In the genomic region with DNA sequence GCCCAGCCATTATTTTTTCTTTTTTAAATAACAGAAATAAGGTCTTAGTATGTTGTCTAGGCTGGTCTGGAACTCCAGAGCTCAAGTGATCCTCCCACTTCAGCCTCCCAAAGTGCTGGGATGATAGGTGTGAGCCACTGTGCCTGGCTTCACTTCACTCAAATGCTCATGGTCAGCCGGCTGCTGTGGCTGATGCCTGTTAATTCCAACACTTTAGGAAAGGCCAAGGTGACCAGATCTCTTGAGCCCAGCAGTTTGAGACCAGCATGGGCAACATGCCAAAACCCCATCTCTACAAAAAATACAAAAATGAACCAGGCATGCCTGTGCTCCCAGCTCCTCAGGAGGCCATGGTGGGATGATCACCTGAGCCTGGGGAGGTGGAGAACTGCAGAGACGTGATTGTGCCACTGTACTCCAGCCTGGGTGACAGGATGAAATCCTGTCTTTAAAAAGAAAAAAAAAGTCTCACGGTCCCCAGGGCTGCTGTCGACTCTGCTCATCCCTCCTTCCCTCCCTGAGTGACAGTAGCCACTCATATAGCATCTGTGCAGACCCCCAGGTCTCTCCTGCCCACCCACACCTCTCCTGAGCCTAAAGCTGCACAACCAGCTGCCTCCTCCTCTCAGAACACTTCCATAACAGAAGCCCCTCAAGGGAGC, we compare ENCODE assay signal across 13 cellular contexts. TPM values are rescaled to one million over a fixed set of nuclear protein-coding genes. Genes with fewer than 3 reads are reported as not detected.
DNase-seq lines count a peak whose midpoint lies in the region; ATAC-seq and TF ChIP-seq lines count a peak whose summit lies in the region.
"Had no signal": no experiment of that assay in that cellular context is flagged by ENCODE, and none has a peak within 500 bp of the region (broad histone marks: within the 10 kb centered on the region; RNA-seq: fewer than 3 reads in every experiment).

No MANE protein-coding gene starts in this region.

- peak overlapping the region in 5 of 7 donors; percentile 44 to 77 (median 72) for H3K27ac Mint-ChIP-seq in CD4-positive, alpha-beta memory T cell
- peak overlapping the region; percentile 31 for H3K27ac Mint-ChIP-seq in activated T-helper 1 cell treated with anti-CD3 and anti-CD28 coated beads, Interleukin-12 subunit alpha, Interleukin-12 subunit beta, Interleukin-2, Interleukin-4 antibody, amounts not matched to agents 30 ng/mL and 10 ng/mL and 1 ng/mL, durations not matched to agents 14 hours and 24 hours and 36 hours
- peak overlapping the region; percentile 58 to 60 for H3K27ac Mint-ChIP-seq in natural killer cell treated with Interleukin-12 subunit alpha and Interleukin-12 subunit beta and Interleukin-15 and Interleukin-18, amount 100 ng/mL, for 72 hours

- H3K9me3 ChIP-seq in CD4-positive, alpha-beta memory T cell (ENCODE audit: control insufficient read depth in 1 of 2, low read length in 2 of 2), result no peaks in the 10 kb centered on the region
- H3K9me3 ChIP-seq: upper lobe of left lung had no signal

- POLR2A ChIA-PET in CD4-positive, alpha-beta memory T cell (lab: Charles Lee; ENCODE audit: partially characterized antibody), result interaction anchor here (1.0 to 6.1 kb wide), 2 partner anchors 18 to 25 kb away, joined by 3 to 201 read pairs; a partner anchor contains a TSS

- no peaks in the 10 kb centered on the region for H3K9me3 Mint-ChIP-seq in CD4-positive, alpha-beta memory T cell
- no peaks in the 10 kb centered on the region for H3K9me3 Mint-ChIP-seq in activated T-helper 1 cell treated with anti-CD3 and anti-CD28 coated beads, Interleukin-12 subunit alpha, Interleukin-12 subunit beta, Interleukin-2, Interleukin-4 antibody, amounts not matched to agents 30 ng/mL and 10 ng/mL and 1 ng/mL, durations not matched to agents 14 hours and 24 hours and 36 hours
- no peaks in the 10 kb centered on the region for H3K9me3 Mint-ChIP-seq in natural killer cell treated with Interleukin-12 subunit alpha and Interleukin-12 subunit beta and Interleukin-15 and Interleukin-18, amount 100 ng/mL, for 72 hours
- H3K9me3 Mint-ChIP-seq: H9 had no signal

- DNase-seq in CD4-positive, alpha-beta memory T cell, result no peak
- no peak for DNase-seq in HL-60 (ENCODE audit: low read depth in 1 of 2, low spot score in 1 of 2)
- no peak for DNase-seq in activated T-helper 1 cell treated with anti-CD3 and anti-CD28 coated beads, Interleukin-12 subunit alpha, Interleukin-12 subunit beta, Interleukin-2, Interleukin-4 antibody, amounts not matched to agents 30 ng/mL and 10 ng/mL and 1 ng/mL, durations not matched to agents 14 hours and 24 hours and 36 hours (ENCODE audit: low spot score)
- DNase-seq in natural killer cell treated with Interleukin-12 subunit alpha and Interleukin-12 subunit beta and Interleukin-15 and Interleukin-18, amount 100 ng/mL, for 72 hours (ENCODE audit: low spot score), result peak; percentile 18
- no peak for DNase-seq in NCI-H1694 treated with DMSO at 0.1 percent for 48 hours (lab: John Stamatoyannopoulos, UW)
- no peak for DNase-seq in NOMO-1 (lab: John Stamatoyannopoulos, UW; ENCODE audit: unreplicated experiment in 2 of 2)
- no peak for DNase-seq in CD1c-positive myeloid dendritic cell (ENCODE audit: extremely low spot score)
- DNase-seq: activated CD4-positive, alpha-beta T cell treated with anti-CD3 and anti-CD28 coated beads for 4 hours; activated effector memory CD4-positive, alpha-beta T cell treated with anti-CD3 and anti-CD28 coated beads, Interleukin-2, amount 50 U/mL, for 16 hours; H9; NCI-H146; upper lobe of left lung had no signal

- peak overlapping the region in 2 of 8 donors; percentile 40 to 73 for H3K4me3 Mint-ChIP-seq in CD4-positive, alpha-beta memory T cell
- peak overlapping the region; percentile 61 for H3K4me3 Mint-ChIP-seq in activated T-helper 1 cell treated with anti-CD3 and anti-CD28 coated beads, Interleukin-12 subunit alpha, Interleukin-12 subunit beta, Interleukin-2, Interleukin-4 antibody, amounts not matched to agents 30 ng/mL and 10 ng/mL and 1 ng/mL, durations not matched to agents 14 hours and 24 hours and 36 hours
- H3K4me3 Mint-ChIP-seq in natural killer cell treated with Interleukin-12 subunit alpha and Interleukin-12 subunit beta and Interleukin-15 and Interleukin-18, amount 100 ng/mL, for 72 hours, result peak overlapping the region; percentile 48
- H3K4me3 Mint-ChIP-seq: H9 had no signal

- peaks cover 25 to 63% (median 42%) of the 10 kb centered on the region in 4 donors for H3K4me1 Mint-ChIP-seq in CD4-positive, alpha-beta memory T cell
- peaks cover 33% of the 10 kb centered on the region for H3K4me1 Mint-ChIP-seq in activated T-helper 1 cell treated with anti-CD3 and anti-CD28 coated beads, Interleukin-12 subunit alpha, Interleukin-12 subunit beta, Interleukin-2, Interleukin-4 antibody, amounts not matched to agents 30 ng/mL and 10 ng/mL and 1 ng/mL, durations not matched to agents 14 hours and 24 hours and 36 hours (ENCODE audit: low read depth)
- H3K4me1 Mint-ChIP-seq in natural killer cell treated with Interleukin-12 subunit alpha and Interleukin-12 subunit beta and Interleukin-15 and Interleukin-18, amount 100 ng/mL, for 72 hours (ENCODE audit: low read depth in 2 of 2), result peaks cover 25 to 49% of the 10 kb centered on the region in 2 donors

- H3K27ac ChIP-seq in CD4-positive, alpha-beta memory T cell (ENCODE audit: low read depth, low read length), result no peak overlapping the region
- peak overlapping the region; percentile 16; the same call in 1 of the 2 replicates for H3K27ac ChIP-seq in HL-60 (replicated peaks)
- H3K27ac ChIP-seq: upper lobe of left lung had no signal

- peaks cover 35% of the 10 kb centered on the region for H3K36me3 ChIP-seq in CD4-positive, alpha-beta memory T cell (ENCODE audit: insufficient read depth, low read length)

- TF ChIP-seq CTCF in HL-60 (IDR thresholded peaks at IDR 0.05; ENCODE audit: insufficient read depth, low read length), result no peak

- H3K27me3 Mint-ChIP-seq in CD4-positive, alpha-beta memory T cell, result no peaks in the 10 kb centered on the region
- H3K27me3 Mint-ChIP-seq in activated T-helper 1 cell treated with anti-CD3 and anti-CD28 coated beads, Interleukin-12 subunit alpha, Interleukin-12 subunit beta, Interleukin-2, Interleukin-4 antibody, amounts not matched to agents 30 ng/mL and 10 ng/mL and 1 ng/mL, durations not matched to agents 14 hours and 24 hours and 36 hours (ENCODE audit: insufficient read depth), result no peaks in the 10 kb centered on the region
- H3K27me3 Mint-ChIP-seq in natural killer cell treated with Interleukin-12 subunit alpha and Interleukin-12 subunit beta and Interleukin-15 and Interleukin-18, amount 100 ng/mL, for 72 hours, result no peaks in the 10 kb centered on the region

- no peak for ATAC-seq in natural killer cell treated with Interleukin-12 subunit alpha and Interleukin-12 subunit beta and Interleukin-15 and Interleukin-18, amount 100 ng/mL, for 72 hours
- ATAC-seq: sciatic nerve had no signal

- CTCF ChIA-PET in CD4-positive, alpha-beta memory T cell (lab: Charles Lee; ENCODE audit: partially characterized antibody), result interaction anchor here (4.0 to 10.0 kb wide), 2 partner anchors 10 to 18 kb away, joined by 13 to 245 read pairs; a partner anchor contains a TSS

- no peaks in the 10 kb centered on the region for H3K27me3 ChIP-seq in CD4-positive, alpha-beta memory T cell (ENCODE audit: insufficient read depth, low read length)
- H3K27me3 ChIP-seq in HL-60 (ENCODE audit: insufficient read depth, poor library complexity, severe bottlenecking), result no peaks in the 10 kb centered on the region
- H3K27me3 ChIP-seq: upper lobe of left lung had no signal

- H3K4me1 ChIP-seq in CD4-positive, alpha-beta memory T cell (ENCODE audit: insufficient read depth, low read length), result peaks cover 52% of the 10 kb centered on the region

- peaks cover 15 to 50% of the 10 kb centered on the region in 2 donors for H3K36me3 Mint-ChIP-seq in CD4-positive, alpha-beta memory T cell
- peaks cover 29% of the 10 kb centered on the region for H3K36me3 Mint-ChIP-seq in activated T-helper 1 cell treated with anti-CD3 and anti-CD28 coated beads, Interleukin-12 subunit alpha, Interleukin-12 subunit beta, Interleukin-2, Interleukin-4 antibody, amounts not matched to agents 30 ng/mL and 10 ng/mL and 1 ng/mL, durations not matched to agents 14 hours and 24 hours and 36 hours (ENCODE audit: low read depth)
- H3K36me3 Mint-ChIP-seq in natural killer cell treated with Interleukin-12 subunit alpha and Interleukin-12 subunit beta and Interleukin-15 and Interleukin-18, amount 100 ng/mL, for 72 hours, result no peaks in the 10 kb centered on the region

- intact Hi-C loops in CD4-positive, alpha-beta memory T cell (cut with micrococcal nuclease), result loop anchor here (5.0 kb wide), 1 partner anchor 624 kb away; a partner anchor contains a TSS
- intact Hi-C loops in activated T-helper 1 cell treated with anti-CD3 and anti-CD28 coated beads, Interleukin-12 subunit alpha, Interleukin-12 subunit beta, Interleukin-2, Interleukin-4 antibody, amounts not matched to agents 30 ng/mL and 10 ng/mL and 1 ng/mL, durations not matched to agents 14 hours and 24 hours and 36 hours (cut with micrococcal nuclease), result loop anchor here (5.0 kb wide), 1 partner anchor 111 kb away; a partner anchor contains a TSS

- no peak overlapping the region for H3K4me3 ChIP-seq in CD4-positive, alpha-beta memory T cell (ENCODE audit: low read length in 2 of 2)
- no peak overlapping the region for H3K4me3 ChIP-seq in HL-60 (replicated peaks; ENCODE audit: insufficient read depth, low read length)
- H3K4me3 ChIP-seq: upper lobe of left lung had no signal

RNA-seq across cellular contexts. Expression of a gene that starts 3.6 kb away (rescaled TPM):
- total RNA-seq in CD4-positive, alpha-beta memory T cell, result 10 to 100 TPM; 45.7 to 46.0 TPM
- 10 to 100 TPM; 47.5 to 52.8 TPM for polyA plus RNA-seq in CD4-positive, alpha-beta memory T cell
- total RNA-seq in activated T-helper 1 cell treated with anti-CD3 and anti-CD28 coated beads, Interleukin-12 subunit alpha, Interleukin-12 subunit beta, Interleukin-2, Interleukin-4 antibody, amounts not matched to agents 30 ng/mL and 10 ng/mL and 1 ng/mL, durations not matched to agents 14 hours and 24 hours and 36 hours, result 51.7 and 51.8 TPM in 2 replicates
- 10 to 100 TPM; 43.1 to 68.6 TPM for total RNA-seq in natural killer cell treated with Interleukin-12 subunit alpha and Interleukin-12 subunit beta and Interleukin-15 and Interleukin-18, amount 100 ng/mL, for 72 hours

RNA-seq across cellular contexts. Expression of a gene that starts 6.4 kb away (rescaled TPM):
- under 1 TPM; 0.19 to 0.29 TPM for total RNA-seq in CD4-positive, alpha-beta memory T cell
- not detected for polyA plus RNA-seq in CD4-positive, alpha-beta memory T cell
- total RNA-seq in activated T-helper 1 cell treated with anti-CD3 and anti-CD28 coated beads, Interleukin-12 subunit alpha, Interleukin-12 subunit beta, Interleukin-2, Interleukin-4 antibody, amounts not matched to agents 30 ng/mL and 10 ng/mL and 1 ng/mL, durations not matched to agents 14 hours and 24 hours and 36 hours, result 0.54 and 0.73 TPM in 2 replicates
- total RNA-seq in natural killer cell treated with Interleukin-12 subunit alpha and Interleukin-12 subunit beta and Interleukin-15 and Interleukin-18, amount 100 ng/mL, for 72 hours, result 1 to 10 TPM; 2.0 to 2.5 TPM

RNA-seq across cellular contexts. Expression of a gene that starts 15.9 kb away (rescaled TPM):
- total RNA-seq in CD4-positive, alpha-beta memory T cell, result 10 to 100 TPM; 39.6 to 44.3 TPM
- polyA plus RNA-seq in CD4-positive, alpha-beta memory T cell, result 10 to 100 TPM; 78.0 to 99.1 TPM
- 98.8 and 100 TPM in 2 replicates for total RNA-seq in activated T-helper 1 cell treated with anti-CD3 and anti-CD28 coated beads, Interleukin-12 subunit alpha, Interleukin-12 subunit beta, Interleukin-2, Interleukin-4 antibody, amounts not matched to agents 30 ng/mL and 10 ng/mL and 1 ng/mL, durations not matched to agents 14 hours and 24 hours and 36 hours
- 100 to 1,000 TPM; 102 to 127 TPM for total RNA-seq in natural killer cell treated with Interleukin-12 subunit alpha and Interleukin-12 subunit beta and Interleukin-15 and Interleukin-18, amount 100 ng/mL, for 72 hours

RNA-seq across cellular contexts. Expression of a gene that starts 39.6 kb away (rescaled TPM):
- 10 to 100 TPM; 75.5 to 81.4 TPM for total RNA-seq in CD4-positive, alpha-beta memory T cell
- polyA plus RNA-seq in CD4-positive, alpha-beta memory T cell, result 10 to 100 TPM; 12.0 to 38.9 TPM
- total RNA-seq in activated T-helper 1 cell treated with anti-CD3 and anti-CD28 coated beads, Interleukin-12 subunit alpha, Interleukin-12 subunit beta, Interleukin-2, Interleukin-4 antibody, amounts not matched to agents 30 ng/mL and 10 ng/mL and 1 ng/mL, durations not matched to agents 14 hours and 24 hours and 36 hours, result 53.1 and 53.3 TPM in 2 replicates
- 10 to 100 TPM; 50.4 to 62.9 TPM for total RNA-seq in natural killer cell treated with Interleukin-12 subunit alpha and Interleukin-12 subunit beta and Interleukin-15 and Interleukin-18, amount 100 ng/mL, for 72 hours

RNA-seq across cellular contexts. Expression of a gene that starts 58.7 kb away (rescaled TPM):
- 10 to 100 TPM; 39.2 to 39.3 TPM for total RNA-seq in CD4-positive, alpha-beta memory T cell
- 100 to 1,000 TPM; 104 to 116 TPM for polyA plus RNA-seq in CD4-positive, alpha-beta memory T cell
- 58.3 and 62.4 TPM in 2 replicates for total RNA-seq in activated T-helper 1 cell treated with anti-CD3 and anti-CD28 coated beads, Interleukin-12 subunit alpha, Interleukin-12 subunit beta, Interleukin-2, Interleukin-4 antibody, amounts not matched to agents 30 ng/mL and 10 ng/mL and 1 ng/mL, durations not matched to agents 14 hours and 24 hours and 36 hours
- total RNA-seq in natural killer cell treated with Interleukin-12 subunit alpha and Interleukin-12 subunit beta and Interleukin-15 and Interleukin-18, amount 100 ng/mL, for 72 hours, result 100 to 1,000 TPM in 1 of 2 donors, 10 to 100 TPM in 1; 86.3 to 114 TPM
